13 cellular contexts compared by ENCODE assay signal in genomic region chr2:201930831-201931230, GRCh38.
A peak's percentile ranks its signal among the peaks of the same experiment; 100 is the strongest.
DNase-seq lines count a peak whose midpoint lies in the region; ATAC-seq and TF ChIP-seq lines count a peak whose summit lies in the region.
"Had no signal": no experiment of that assay in that cellular context is flagged by ENCODE, and none has a peak within 500 bp of the region (broad histone marks: within the 10 kb centered on the region; RNA-seq: fewer than 3 reads in every experiment).

No MANE protein-coding gene starts in this region.

- peaks cover 5 to 27% (median 23%) of the 10 kb centered on the region in 10 experiments; a peak in 18 of 20 replicates for H3K4me1 ChIP-seq in BLaER1 treated with 17β-estradiol and CSF1 and Interleukin-3, amounts not matched to agents 10 nM and 100 nM
- H3K4me1 ChIP-seq in mucosa of descending colon (ENCODE audit: low read depth): no peaks in the 10 kb centered on the region
- no peaks in the 10 kb centered on the region for H3K4me1 ChIP-seq in upper lobe of left lung
- H3K4me1 ChIP-seq: A549 had no signal

- H3K4me1 Mint-ChIP-seq in activated CD4-positive, alpha-beta memory T cell treated with anti-CD3 and anti-CD28 coated beads, Interleukin-2, amount 10 ng/mL, durations not matched to agents 7 days and 5 days: no peaks in the 10 kb centered on the region

- no peaks in the 10 kb centered on the region for H3K9me3 Mint-ChIP-seq in activated CD4-positive, alpha-beta memory T cell treated with anti-CD3 and anti-CD28 coated beads, Interleukin-2, amount 10 ng/mL, durations not matched to agents 7 days and 5 days

- H3K4me3 ChIP-seq in BLaER1 treated with 17β-estradiol and CSF1 and Interleukin-3, amounts not matched to agents 10 nM and 100 nM: no peak overlapping the region
- H3K4me3 ChIP-seq in mucosa of descending colon (no peak overlapping the region), upper lobe of left lung (no peak overlapping the region)
- H3K4me3 ChIP-seq: A549 had no signal

- POLR2A ChIA-PET in activated CD4-positive, alpha-beta memory T cell treated with anti-CD3 and anti-CD28 coated beads, Interleukin-2, amount 10 ng/mL, durations not matched to agents 7 days and 5 days (lab: Charles Lee): no interaction called here

- H3K27ac ChIP-seq in BLaER1 treated with 17β-estradiol and CSF1 and Interleukin-3, amounts not matched to agents 10 nM and 100 nM: no peak overlapping the region
- H3K27ac ChIP-seq in upper lobe of left lung: no peak overlapping the region
- H3K27ac ChIP-seq: A549 had no signal

- DNase-seq in KBM-7 (peak; percentile 34), amniotic epithelial cell (ENCODE audit: low read depth) (peak; percentile 8), mucosa of descending colon (no peak), upper lobe of left lung (no peak), posterior vena cava (ENCODE audit: low spot score) (no peak), SHP77 (lab: John Stamatoyannopoulos, UW) (no peak)
- DNase-seq in activated CD4-positive, alpha-beta memory T cell treated with anti-CD3 and anti-CD28 coated beads, Interleukin-2, amount 10 ng/mL, durations not matched to agents 7 days and 5 days: no peak
- DNase-seq: DMS53, H9, IMR-90, NCI-H1436 had no signal

- H3K9me3 ChIP-seq in BLaER1 treated with 17β-estradiol and CSF1 and Interleukin-3, amounts not matched to agents 10 nM and 100 nM (replicated peaks in 1 of 11): peaks cover 11 to 17% (median 16%) of the 10 kb centered on the region in 11 experiments; a peak in 21 of 22 replicates
- H3K9me3 ChIP-seq in mucosa of descending colon (no peaks in the 10 kb centered on the region), upper lobe of left lung (no peaks in the 10 kb centered on the region)

- CTCF ChIA-PET in activated CD4-positive, alpha-beta memory T cell treated with anti-CD3 and anti-CD28 coated beads, Interleukin-2, amount 10 ng/mL, durations not matched to agents 7 days and 5 days (lab: Charles Lee): no interaction called here

- peak; percentile 37 for ATAC-seq in mucosa of descending colon
- ATAC-seq in upper lobe of left lung (ENCODE audit: low FRiP score in 2 of 2): no peak
- ATAC-seq: A549 had no signal

- no peak for TF ChIP-seq CTCF in mucosa of descending colon (IDR thresholded peaks at IDR 0.05)
- no peak for TF ChIP-seq CTCF in upper lobe of left lung (IDR thresholded peaks at IDR 0.05)

- H3K27me3 Mint-ChIP-seq in activated CD4-positive, alpha-beta memory T cell treated with anti-CD3 and anti-CD28 coated beads, Interleukin-2, amount 10 ng/mL, durations not matched to agents 7 days and 5 days: peaks cover 11% of the 10 kb centered on the region

- TF ChIP-seq POLR2A in upper lobe of left lung (IDR thresholded peaks at IDR 0.05): no peak

- H4K20me1 ChIP-seq in BLaER1 treated with 17β-estradiol and CSF1 and Interleukin-3, amounts not matched to agents 10 nM and 100 nM: no peaks in the 10 kb centered on the region

- no peak for TF ChIP-seq EP300 in upper lobe of left lung (IDR thresholded peaks at IDR 0.05)

- no peak overlapping the region for H3K9ac ChIP-seq in BLaER1 treated with 17β-estradiol and CSF1 and Interleukin-3, amounts not matched to agents 10 nM and 100 nM

- H3K27me3 ChIP-seq in BLaER1 treated with 17β-estradiol and CSF1 and Interleukin-3, amounts not matched to agents 10 nM and 100 nM: no peaks in the 10 kb centered on the region
- no peaks in the 10 kb centered on the region for H3K27me3 ChIP-seq in upper lobe of left lung

- no peaks in the 10 kb centered on the region for H3K36me3 ChIP-seq in BLaER1 treated with 17β-estradiol and CSF1 and Interleukin-3, amounts not matched to agents 10 nM and 100 nM
- H3K36me3 ChIP-seq in mucosa of descending colon (ENCODE audit: low read depth) (no peaks in the 10 kb centered on the region), upper lobe of left lung (no peaks in the 10 kb centered on the region)

- no peak overlapping the region for H3K27ac Mint-ChIP-seq in activated CD4-positive, alpha-beta memory T cell treated with anti-CD3 and anti-CD28 coated beads, Interleukin-2, amount 10 ng/mL, durations not matched to agents 7 days and 5 days
- H3K27ac Mint-ChIP-seq: H9 had no signal

- peak overlapping the region; percentile 31 to 83 (median 69); a peak in 20 of 22 replicates for H3K4me2 ChIP-seq in BLaER1 treated with 17β-estradiol and CSF1 and Interleukin-3, amounts not matched to agents 10 nM and 100 nM
- H3K4me2 ChIP-seq: A549 had no signal

- H3K4me3 Mint-ChIP-seq in activated CD4-positive, alpha-beta memory T cell treated with anti-CD3 and anti-CD28 coated beads, Interleukin-2, amount 10 ng/mL, durations not matched to agents 7 days and 5 days: no peak overlapping the region
- H3K4me3 Mint-ChIP-seq: H9 had no signal

- intact Hi-C loops in mucosa of descending colon (cut with DNase I, micrococcal nuclease): no loop called here
- intact Hi-C loops in posterior vena cava (cut with DNase I): no loop called here

- H3K36me3 Mint-ChIP-seq in activated CD4-positive, alpha-beta memory T cell treated with anti-CD3 and anti-CD28 coated beads, Interleukin-2, amount 10 ng/mL, durations not matched to agents 7 days and 5 days (ENCODE audit: low read depth): no peaks in the 10 kb centered on the region

- in situ Hi-C loops in KBM-7 (cut with MboI; ENCODE audit: low pct_unique_long_range_greater_than_20kb, low sequenced_read_pairs): no loop called here

Comparison
In these comparisons a context has a peak if more than half of its experiments do, and no peak if none do; other contexts are left out.
1. DNase-seq: peak in KBM-7 (single experiment) and amniotic epithelial cell (single experiment); none in mucosa of descending colon (0 of 3), upper lobe of left lung (0 of 2), posterior vena cava (single experiment), activated CD4-positive, alpha-beta memory T cell treated with anti-CD3 and anti-CD28 coated beads, Interleukin-2, amount 10 ng/mL, durations not matched to agents 7 days and 5 days (single experiment) and SHP77 (0 of 2).